Comparison of ENCODE assay signal across 1 cellular context in genomic region chr1:50422675-50422945, GRCh38.
TF ChIP-seq lines count a peak whose summit lies in the region.

No MANE protein-coding gene starts in this region.

TF ChIP-seq in IMR-90, 13 proteins besides CTCF, POLR2A, EP300 and RAD21 (continued from another document):
- TF ChIP-seq ELK1 (IDR thresholded peaks at IDR 0.05; ENCODE audit: borderline replicate concordance, low read depth, low read length) (no peak), MAZ (IDR thresholded peaks at IDR 0.05; ENCODE audit: borderline replicate concordance, low read depth, low read length) (no peak)
